23 cellular contexts compared by ENCODE assay signal in the genomic region with DNA sequence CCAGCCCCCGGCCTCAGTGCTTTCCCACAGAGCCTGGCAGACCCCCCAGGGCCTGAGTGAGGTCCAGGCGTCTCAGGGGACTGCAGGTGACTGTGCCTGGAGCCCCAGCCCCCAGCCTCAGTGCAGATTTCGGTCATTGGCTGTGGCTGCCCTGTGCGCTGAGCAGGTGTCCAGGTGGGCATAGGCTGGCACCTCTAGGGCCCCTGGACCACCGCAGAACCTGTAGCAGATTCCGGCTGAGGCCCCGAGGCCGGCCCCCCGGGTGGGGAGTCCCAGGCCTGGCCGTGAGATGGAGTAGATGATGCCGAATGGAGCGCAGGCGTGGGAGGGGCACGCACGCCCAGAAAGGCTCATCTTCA. TPM values are rescaled to one million over a fixed set of nuclear protein-coding genes. Genes with fewer than 3 reads are reported as not detected.
DNase-seq lines count a peak whose midpoint lies in the region; ATAC-seq, FAIRE-seq and TF ChIP-seq lines count a peak whose summit lies in the region.
"Had no signal": no experiment of that assay in that cellular context is flagged by ENCODE, and none has a peak within 500 bp of the region (broad histone marks: within the 10 kb centered on the region; RNA-seq: fewer than 3 reads in every experiment).

No MANE protein-coding gene starts in this region.

- peak overlapping the region; percentile 23 to 76 (median 63); a peak in 20 of 22 replicates for H3K27ac ChIP-seq in BLaER1 treated with 17β-estradiol and CSF1 and Interleukin-3, amounts not matched to agents 10 nM and 100 nM
- H3K27ac ChIP-seq in PC-9 (no peak overlapping the region), endothelial cell of umbilical vein (ENCODE audit: insufficient read depth, low read depth, low read length) (peak overlapping the region; percentile 75)
- H3K27ac ChIP-seq: epithelial cell of prostate, neural progenitor cell had no signal

- peak overlapping the region in 8 of 10 experiments; percentile 20 to 59 (median 38); a peak in 12 of 20 replicates for H3K4me3 ChIP-seq in BLaER1 treated with 17β-estradiol and CSF1 and Interleukin-3, amounts not matched to agents 10 nM and 100 nM
- H3K4me3 ChIP-seq in PC-9 (no peak overlapping the region), endothelial cell of umbilical vein (replicated peaks in 1 of 3; ENCODE audit: insufficient read depth in 1 of 3, low read depth in 1 of 3, low read length in 3 of 3) (no peak overlapping the region), skeletal muscle satellite cell (ENCODE audit: low read length) (no peak overlapping the region)
- H3K4me3 ChIP-seq: neural progenitor cell had no signal

- no peaks in the 10 kb centered on the region for H3K9me3 ChIP-seq in BLaER1 treated with 17β-estradiol and CSF1 and Interleukin-3, amounts not matched to agents 10 nM and 100 nM (replicated peaks in 1 of 11)
- H3K9me3 ChIP-seq in PC-9 (ENCODE audit: insufficient read depth, low read depth) (no peaks in the 10 kb centered on the region), endothelial cell of umbilical vein (replicated peaks; ENCODE audit: control insufficient read depth, insufficient read depth, low read length) (no peaks in the 10 kb centered on the region), skeletal muscle satellite cell (replicated peaks; ENCODE audit: low read length) (no peaks in the 10 kb centered on the region)
- H3K9me3 ChIP-seq: Caco-2 had no signal

- peaks cover 2% of the 10 kb centered on the region for H3K4me1 Mint-ChIP-seq in activated CD4-positive, alpha-beta T cell treated with anti-CD3 and anti-CD28 coated beads for 36 hours
- H3K4me1 Mint-ChIP-seq: mesothelial cell of epicardium had no signal

- no peaks in the 10 kb centered on the region for H3K36me3 ChIP-seq in BLaER1 treated with 17β-estradiol and CSF1 and Interleukin-3, amounts not matched to agents 10 nM and 100 nM
- H3K36me3 ChIP-seq in PC-9 (ENCODE audit: low read depth) (no peaks in the 10 kb centered on the region), endothelial cell of umbilical vein (ENCODE audit: control insufficient read depth in 2 of 2, extremely low read depth in 1 of 2, insufficient read depth in 2 of 2, low read length in 2 of 2) (no peaks in the 10 kb centered on the region), skeletal muscle satellite cell (ENCODE audit: insufficient read depth, low read length) (no peaks in the 10 kb centered on the region)
- H3K36me3 ChIP-seq: neural progenitor cell had no signal

- no peak for FAIRE-seq in endothelial cell of umbilical vein (lab: Jason Lieb, UNC)
- FAIRE-seq: HepG2 had no signal

- intact Hi-C loops in PC-9 (cut with micrococcal nuclease; ENCODE audit: unreplicated experiment), result loop anchor here (1.0 kb wide), 1 partner anchor 34 kb away; no protein-coding TSS in a partner anchor
- intact Hi-C loops in endothelial cell of umbilical vein (cut with micrococcal nuclease), result no loop called here
- intact Hi-C loops in head of caudate nucleus (cut with DNase I), result no loop called here
- intact Hi-C loops in activated CD4-positive, alpha-beta T cell treated with anti-CD3 and anti-CD28 coated beads for 36 hours (cut with DNase I, micrococcal nuclease), result no loop called here

- POLR2A ChIA-PET in PC-9 (lab: Charles Lee; ENCODE audit: unreplicated experiment), result no interaction called here
- POLR2A ChIA-PET in endothelial cell of umbilical vein (lab: Charles Lee), result no interaction called here
- POLR2A ChIA-PET in activated CD4-positive, alpha-beta T cell treated with anti-CD3 and anti-CD28 coated beads for 36 hours (lab: Charles Lee), result no interaction called here

- peak overlapping the region; percentile 94 to 100 (median 99) for H3K4me2 ChIP-seq in BLaER1 treated with 17β-estradiol and CSF1 and Interleukin-3, amounts not matched to agents 10 nM and 100 nM
- H3K4me2 ChIP-seq in PC-9 (peak overlapping the region; percentile 75), endothelial cell of umbilical vein (ENCODE audit: insufficient read depth, low read length) (no peak overlapping the region), skeletal muscle satellite cell (ENCODE audit: low read length) (peak overlapping the region; percentile 60)
- H3K4me2 ChIP-seq: neural progenitor cell had no signal

- H3K4me1 ChIP-seq in BLaER1 treated with 17β-estradiol and CSF1 and Interleukin-3, amounts not matched to agents 10 nM and 100 nM, result peaks cover 91 to 99% (median 95%) of the 10 kb centered on the region in 10 experiments
- H3K4me1 ChIP-seq in PC-9 (replicated peaks; ENCODE audit: insufficient read depth) (peaks cover 18% of the 10 kb centered on the region), endothelial cell of umbilical vein (ENCODE audit: control insufficient read depth, extremely low read depth, insufficient read depth, low read length) (peaks cover 35% of the 10 kb centered on the region), skeletal muscle satellite cell (ENCODE audit: control insufficient read depth, insufficient read depth, low read length) (peaks cover 35% of the 10 kb centered on the region)
- H3K4me1 ChIP-seq: Caco-2 had no signal

- peaks cover 0 to 21% (median 14%) of the 10 kb centered on the region in 11 experiments; a peak in 17 of 22 replicates for H3K27me3 ChIP-seq in BLaER1 treated with 17β-estradiol and CSF1 and Interleukin-3, amounts not matched to agents 10 nM and 100 nM
- H3K27me3 ChIP-seq in PC-9 (ENCODE audit: insufficient read depth, low read depth) (no peaks in the 10 kb centered on the region), endothelial cell of umbilical vein (ENCODE audit: control insufficient read depth in 2 of 2, insufficient read depth in 2 of 2, low read length in 2 of 2) (no peaks in the 10 kb centered on the region), skeletal muscle satellite cell (ENCODE audit: control insufficient read depth, insufficient read depth, low read length) (no peaks in the 10 kb centered on the region)

- H3K79me2 ChIP-seq in PC-9 (ENCODE audit: low read depth) (0 out of 2 replicates have a peak, but pooled peaks cover 5% of the 10 kb centered on the region), endothelial cell of umbilical vein (ENCODE audit: control insufficient read depth, insufficient read depth, low read length) (peaks cover 12% of the 10 kb centered on the region)

- peak overlapping the region; percentile 39 to 70 (median 63); a peak in 19 of 22 replicates for H3K9ac ChIP-seq in BLaER1 treated with 17β-estradiol and CSF1 and Interleukin-3, amounts not matched to agents 10 nM and 100 nM
- no peak overlapping the region for H3K9ac ChIP-seq in endothelial cell of umbilical vein (replicated peaks; ENCODE audit: extremely low read depth, insufficient read depth, low read length)
- H3K9ac ChIP-seq in skeletal muscle satellite cell (ENCODE audit: low read depth, low read length), result no peak overlapping the region
- H3K9ac ChIP-seq: neural progenitor cell had no signal

- CTCF ChIA-PET in PC-9 (lab: Charles Lee), result interaction anchor here (0.6 to 0.7 kb wide), 2 partner anchors 138 to 139 kb away, joined by 4 to 6 read pairs; no protein-coding TSS in a partner anchor
- CTCF ChIA-PET in endothelial cell of umbilical vein (lab: Charles Lee), result interaction anchor here (4.6 kb wide), 1 partner anchor 109 kb away, joined by 36 read pairs; a partner anchor contains a TSS
- CTCF ChIA-PET in activated CD4-positive, alpha-beta T cell treated with anti-CD3 and anti-CD28 coated beads for 36 hours (lab: Charles Lee), result interaction anchor here (1.0 kb wide), 1 partner anchor 13 kb away, joined by 3 read pairs; no protein-coding TSS in a partner anchor

- H3K4me3 Mint-ChIP-seq in activated CD4-positive, alpha-beta T cell treated with anti-CD3 and anti-CD28 coated beads for 36 hours, result no peak overlapping the region
- H3K4me3 Mint-ChIP-seq: activated T-cell treated with anti-CD3 and anti-CD28 coated beads, Interleukin-2, amount 50 U/mL, for 4 hours; brain; HFFc6; mesothelial cell of epicardium; neural progenitor cell had no signal

- dilution Hi-C loops in endothelial cell of umbilical vein (cut with MboI; ENCODE audit: extremely low pct_ligation_motif_present, low sequenced_read_pairs), result no loop called here

- no peak overlapping the region for H2AFZ ChIP-seq in PC-9
- no peak overlapping the region for H2AFZ ChIP-seq in endothelial cell of umbilical vein (ENCODE audit: low read depth, low read length)
- H2AFZ ChIP-seq: neural progenitor cell had no signal

- H3F3A ChIP-seq in PC-9 (ENCODE audit: insufficient read depth, low read depth), result peaks cover 22% of the 10 kb centered on the region; the same call in 1 of the 2 replicates

- H3K9me3 Mint-ChIP-seq in activated CD4-positive, alpha-beta T cell treated with anti-CD3 and anti-CD28 coated beads for 36 hours (ENCODE audit: low read depth), result no peaks in the 10 kb centered on the region
- H3K9me3 Mint-ChIP-seq: activated naive CD4-positive, alpha-beta T cell treated with anti-CD3 and anti-CD28 coated beads, Interleukin-2, amount 50 U/mL, for 72 hours; activated T-cell treated with anti-CD3 and anti-CD28 coated beads, Interleukin-2, amount 50 U/mL, for 4 hours; brain; HFFc6; mesothelial cell of epicardium; neural progenitor cell had no signal

- peaks cover 20 to 77% (median 62%) of the 10 kb centered on the region in 11 experiments; a peak in 20 of 22 replicates for H4K20me1 ChIP-seq in BLaER1 treated with 17β-estradiol and CSF1 and Interleukin-3, amounts not matched to agents 10 nM and 100 nM
- no peaks in the 10 kb centered on the region for H4K20me1 ChIP-seq in PC-9 (ENCODE audit: insufficient read depth)
- no peaks in the 10 kb centered on the region for H4K20me1 ChIP-seq in endothelial cell of umbilical vein (replicated peaks; ENCODE audit: control insufficient read depth, extremely low read depth, insufficient read depth, low read length)

- no TSS peak for BruUV-seq in PC-9 (replicated peaks; lab: Mats Ljungman, UMichigan)
- BruUV-seq in endothelial cell of umbilical vein (replicated peaks; lab: Mats Ljungman, UMichigan), result no TSS peak

- DNase-seq in PC-9 (no peak), endothelial cell of umbilical vein (ENCODE audit: low read depth, low spot score) (no peak), head of caudate nucleus (no peak)
- no peak for DNase-seq in activated CD4-positive, alpha-beta T cell treated with anti-CD3 and anti-CD28 coated beads for 36 hours
- DNase-seq: activated CD4-positive, alpha-beta T cell treated with anti-CD3 and anti-CD28 coated beads, Interleukin-2, amount 50 U/mL, for 48 hours; activated T-cell treated with anti-CD3 and anti-CD28 coated beads, Interleukin-2, amount 50 U/mL, for 4 hours; Caco-2; dermis blood vessel endothelial cell; glutamatergic neuron; HFFc6; NCI-H2081 treated with DMSO at 0.1 percent for 48 hours; NCI-H526; retina had no signal

- no peaks in the 10 kb centered on the region for H3K27me3 Mint-ChIP-seq in activated CD4-positive, alpha-beta T cell treated with anti-CD3 and anti-CD28 coated beads for 36 hours
- H3K27me3 Mint-ChIP-seq: brain had no signal

- H3K9me1 ChIP-seq in endothelial cell of umbilical vein (replicated peaks; ENCODE audit: control insufficient read depth, extremely low read depth, insufficient read depth, low read length), result no peaks in the 10 kb centered on the region

- no peak for TF ChIP-seq POLR2A in endothelial cell of umbilical vein (IDR thresholded peaks at IDR 0.05; ENCODE audit: low read depth, low read length)

- ATAC-seq in GM18517 (IDR thresholded peaks at IDR 0.05; ENCODE audit: unreplicated experiment) (no peak), HG03378 (IDR thresholded peaks at IDR 0.05; ENCODE audit: unreplicated experiment) (no peak)
- no peak for ATAC-seq in activated CD4-positive, alpha-beta T cell treated with anti-CD3 and anti-CD28 coated beads for 36 hours
- ATAC-seq: activated T-cell treated with anti-CD3 and anti-CD28 coated beads, Interleukin-2, amount 50 U/mL, for 4 hours; HepG2 had no signal

- H3K27ac Mint-ChIP-seq in activated CD4-positive, alpha-beta T cell treated with anti-CD3 and anti-CD28 coated beads for 36 hours, result no peak overlapping the region
- H3K27ac Mint-ChIP-seq: activated naive CD4-positive, alpha-beta T cell treated with anti-CD3 and anti-CD28 coated beads, Interleukin-2, amount 50 U/mL, for 72 hours; brain; HFFc6; mesothelial cell of epicardium; neural progenitor cell had no signal

- H3K36me3 Mint-ChIP-seq in activated CD4-positive, alpha-beta T cell treated with anti-CD3 and anti-CD28 coated beads for 36 hours (ENCODE audit: low read depth), result no peaks in the 10 kb centered on the region
- H3K36me3 Mint-ChIP-seq: activated naive CD4-positive, alpha-beta T cell treated with anti-CD3 and anti-CD28 coated beads, Interleukin-2, amount 50 U/mL, for 72 hours; brain; neural progenitor cell had no signal

- no peaks in the 10 kb centered on the region for H3K9me2 ChIP-seq in PC-9 (ENCODE audit: insufficient read depth)

- TF ChIP-seq CTCF in PC-9 (conservative IDR thresholded peaks at IDR 0.05), result no peak
- no peak for TF ChIP-seq CTCF in endothelial cell of umbilical vein (IDR thresholded peaks at IDR 0.05; ENCODE audit: extremely low read depth in 1 of 2, insufficient read depth in 1 of 2, low read depth in 1 of 2, low read length in 2 of 2)

RNA-seq across cellular contexts. Expression of a gene that starts 12.1 kb away (rescaled TPM):
- total RNA-seq in PC-9 (2021) (23.7 and 38.5 TPM in 2 replicates), endothelial cell of umbilical vein (26.6 and 30.3 TPM in 2 replicates)
- 17.7 and 24.7 TPM in 2 replicates for polyA plus RNA-seq in endothelial cell of umbilical vein
- polyA plus RNA-seq in endothelial cell of umbilical vein (2011; cell fraction: cytosol; rRNA removed), result 7.6 and 11.8 TPM in 2 replicates
- 34.8 and 44.7 TPM in 2 replicates for polyA plus RNA-seq in endothelial cell of umbilical vein (2011; cell fraction: nucleus; rRNA removed)
- 12.4 and 21.6 TPM in 2 replicates for polyA plus RNA-seq in endothelial cell of umbilical vein (2012)
- 11.0 and 15.0 TPM in 2 replicates for polyA minus RNA-seq in endothelial cell of umbilical vein
- polyA minus RNA-seq in endothelial cell of umbilical vein (2011; cell fraction: cytosol; rRNA and poly(A)+ RNA removed), result 4.9 TPM
- 13.0 and 26.5 TPM in 2 replicates for polyA minus RNA-seq in endothelial cell of umbilical vein (2011; cell fraction: nucleus; rRNA and poly(A)+ RNA removed)
- 2.4 and 4.6 TPM in 2 replicates for total RNA-seq in skeletal muscle satellite cell (2012; rRNA removed)
- total RNA-seq in activated CD4-positive, alpha-beta T cell treated with anti-CD3 and anti-CD28 coated beads for 36 hours, result 1 to 10 TPM; 6.7 to 7.1 TPM

RNA-seq across cellular contexts. Expression of a gene that starts 12.3 kb away (rescaled TPM):
- 10.5 and 22.8 TPM in 2 replicates for total RNA-seq in PC-9 (2021)
- total RNA-seq in endothelial cell of umbilical vein, result 0.91 and 1.3 TPM in 2 replicates
- polyA plus RNA-seq in endothelial cell of umbilical vein, result 0.40 and 0.51 TPM in 2 replicates
- 0.20 TPM in 1 of 2 replicates, not detected in the other for polyA plus RNA-seq in endothelial cell of umbilical vein (2011; cell fraction: cytosol; rRNA removed)
- polyA plus RNA-seq in endothelial cell of umbilical vein (2011; cell fraction: nucleus; rRNA removed), result 1.6 and 1.7 TPM in 2 replicates
- 0.13 and 0.52 TPM in 2 replicates for polyA plus RNA-seq in endothelial cell of umbilical vein (2012)
- 0.13 and 0.19 TPM in 2 replicates for polyA minus RNA-seq in endothelial cell of umbilical vein
- 1.8 TPM for polyA minus RNA-seq in endothelial cell of umbilical vein (2011; cell fraction: cytosol; rRNA and poly(A)+ RNA removed)
- polyA minus RNA-seq in endothelial cell of umbilical vein (2011; cell fraction: nucleus; rRNA and poly(A)+ RNA removed), result 0.67 TPM in 1 of 2 replicates, not detected in the other
- total RNA-seq in skeletal muscle satellite cell (2012; rRNA removed), result 0.25 TPM in 1 of 2 replicates, not detected in the other
- total RNA-seq in activated CD4-positive, alpha-beta T cell treated with anti-CD3 and anti-CD28 coated beads for 36 hours, result 1 to 10 TPM in 1 of 2 experiments, under 1 TPM in 1; 0.97 to 1.7 TPM

RNA-seq across cellular contexts. Expression of a gene that starts 30.3 kb away (rescaled TPM):
- total RNA-seq in PC-9 (2021) (5.4 and 5.9 TPM in 2 replicates), endothelial cell of umbilical vein (0.42 and 0.51 TPM in 2 replicates)
- 0.44 and 0.45 TPM in 2 replicates for polyA plus RNA-seq in endothelial cell of umbilical vein
- polyA plus RNA-seq in endothelial cell of umbilical vein (2011; cell fraction: cytosol; rRNA removed), result 0.14 and 0.21 TPM in 2 replicates
- 2.5 and 3.6 TPM in 2 replicates for polyA plus RNA-seq in endothelial cell of umbilical vein (2011; cell fraction: nucleus; rRNA removed)
- 0.12 and 0.14 TPM in 2 replicates for polyA plus RNA-seq in endothelial cell of umbilical vein (2012)
- polyA minus RNA-seq in endothelial cell of umbilical vein, result not detected in 2 replicates
- not detected for polyA minus RNA-seq in endothelial cell of umbilical vein (2011; cell fraction: cytosol; rRNA and poly(A)+ RNA removed)
- 0.24 TPM in 1 of 2 replicates, not detected in the other for polyA minus RNA-seq in endothelial cell of umbilical vein (2011; cell fraction: nucleus; rRNA and poly(A)+ RNA removed)
- total RNA-seq in skeletal muscle satellite cell (2012; rRNA removed), result not detected in 2 replicates
- total RNA-seq in activated CD4-positive, alpha-beta T cell treated with anti-CD3 and anti-CD28 coated beads for 36 hours, result not detected
- total RNA-seq: activated naive CD4-positive, alpha-beta T cell treated with anti-CD3 and anti-CD28 coated beads, Interleukin-2, amount 50 U/mL, for 72 hours; activated T-cell treated with anti-CD3 and anti-CD28 coated beads, Interleukin-2, amount 50 U/mL, for 4 hours; HFFc6 had no signal

RNA-seq across cellular contexts. Expression of a gene that starts 48.3 kb away (rescaled TPM):
- 73.4 and 90.4 TPM in 2 replicates for total RNA-seq in PC-9 (2021)
- 43.3 and 45.4 TPM in 2 replicates for total RNA-seq in endothelial cell of umbilical vein
- 53.7 and 66.9 TPM in 2 replicates for polyA plus RNA-seq in endothelial cell of umbilical vein
- 31.4 and 40.5 TPM in 2 replicates for polyA plus RNA-seq in endothelial cell of umbilical vein (2011; cell fraction: cytosol; rRNA removed)
- 152 and 169 TPM in 2 replicates for polyA plus RNA-seq in endothelial cell of umbilical vein (2011; cell fraction: nucleus; rRNA removed)
- 46.1 and 63.1 TPM in 2 replicates for polyA plus RNA-seq in endothelial cell of umbilical vein (2012)
- 18.8 and 27.5 TPM in 2 replicates for polyA minus RNA-seq in endothelial cell of umbilical vein
- 31.5 TPM for polyA minus RNA-seq in endothelial cell of umbilical vein (2011; cell fraction: cytosol; rRNA and poly(A)+ RNA removed)
- 23.9 and 33.3 TPM in 2 replicates for polyA minus RNA-seq in endothelial cell of umbilical vein (2011; cell fraction: nucleus; rRNA and poly(A)+ RNA removed)
- 40.8 and 46.6 TPM in 2 replicates for total RNA-seq in skeletal muscle satellite cell (2012; rRNA removed)
- total RNA-seq in activated CD4-positive, alpha-beta T cell treated with anti-CD3 and anti-CD28 coated beads for 36 hours, result 10 to 100 TPM; 63.6 to 65.0 TPM

Comparison
In these comparisons a context has a peak if more than half of its experiments do, and no peak if none do; other contexts are left out.
1. H3K4me3 ChIP-seq: peak in BLaER1 treated with 17β-estradiol and CSF1 and Interleukin-3, amounts not matched to agents 10 nM and 100 nM (8 of 10); none in PC-9 (single experiment), endothelial cell of umbilical vein (0 of 3) and skeletal muscle satellite cell (single experiment).
2. H3K9ac ChIP-seq: peak in BLaER1 treated with 17β-estradiol and CSF1 and Interleukin-3, amounts not matched to agents 10 nM and 100 nM (11 of 11); none in endothelial cell of umbilical vein (single experiment) and skeletal muscle satellite cell (single experiment).